Comparison of ENCODE assay signal across 2 cellular contexts in the genomic region with DNA sequence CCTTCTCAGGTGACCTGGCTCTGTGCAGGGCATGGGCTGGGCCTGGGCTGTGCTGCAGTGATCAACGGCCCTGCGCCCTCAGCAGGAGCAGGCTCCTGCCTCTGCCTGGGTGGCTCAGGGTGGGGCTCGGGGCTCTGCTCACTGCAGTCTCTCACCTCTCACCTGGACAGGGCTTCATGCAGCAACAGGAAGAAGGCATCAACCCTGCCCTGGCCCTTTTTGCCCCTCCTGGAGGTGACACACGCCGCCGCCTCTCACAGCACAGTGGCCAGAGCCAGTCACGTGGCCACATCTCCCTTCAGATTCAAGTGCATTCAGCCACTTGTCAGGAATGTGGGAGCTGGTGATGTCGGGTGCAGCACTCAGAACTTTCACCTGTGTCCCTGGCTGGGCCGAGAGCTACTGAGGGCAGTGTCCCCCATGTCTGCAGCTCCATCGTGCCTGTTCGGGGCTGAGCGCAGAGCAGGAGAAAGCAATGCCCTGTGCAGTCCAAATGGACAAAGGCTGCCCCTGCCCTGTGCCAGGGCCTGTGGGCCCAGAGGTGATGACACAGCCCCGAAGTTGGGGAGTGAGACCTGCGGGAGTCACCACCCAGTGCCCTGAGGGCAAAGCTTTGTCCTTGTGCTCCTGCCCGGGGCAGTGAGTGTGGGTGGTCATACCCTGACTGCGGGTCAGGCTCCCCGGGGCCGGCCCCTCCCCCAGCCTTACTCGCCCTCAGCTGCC.
TF ChIP-seq lines count a peak whose summit lies in the region.

No MANE protein-coding gene starts in this region.

TF ChIP-seq in IMR-90, 13 proteins besides CTCF, POLR2A, EP300 and RAD21 (continued from another document):
- TF ChIP-seq, protein P1, sequence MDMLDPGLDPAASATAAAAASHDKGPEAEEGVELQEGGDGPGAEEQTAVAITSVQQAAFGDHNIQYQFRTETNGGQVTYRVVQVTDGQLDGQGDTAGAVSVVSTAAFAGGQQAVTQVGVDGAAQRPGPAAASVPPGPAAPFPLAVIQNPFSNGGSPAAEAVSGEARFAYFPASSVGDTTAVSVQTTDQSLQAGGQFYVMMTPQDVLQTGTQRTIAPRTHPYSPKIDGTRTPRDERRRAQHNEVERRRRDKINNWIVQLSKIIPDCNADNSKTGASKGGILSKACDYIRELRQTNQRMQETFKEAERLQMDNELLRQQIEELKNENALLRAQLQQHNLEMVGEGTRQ (IDR thresholded peaks at IDR 0.05; ENCODE audit: low read depth, low read length): peak; percentile 49; the same call in 1 of the 2 replicates

TF ChIP-seq in HepG2, 621 proteins besides CTCF, POLR2A, EP300 and RAD21:
- TF ChIP-seq SYNCRIP (IDR thresholded peaks at IDR 0.05; ENCODE audit: insufficient read depth, low read depth, low read length) (no peak), KDM3A (CRISPR knock-in tag; IDR thresholded peaks at IDR 0.05; ENCODE audit: low read depth) (no peak), SALL2 (CRISPR knock-in tag; IDR thresholded peaks at IDR 0.05) (no peak), ZMYM4 (CRISPR knock-in tag; IDR thresholded peaks at IDR 0.05) (no peak), GLMP (CRISPR knock-in tag; IDR thresholded peaks at IDR 0.05; ENCODE audit: borderline replicate concordance) (no peak), BRCA1 (CRISPR knock-in tag; IDR thresholded peaks at IDR 0.05) (no peak), RFX1 (IDR thresholded peaks at IDR 0.05) (no peak), PLRG1 (conservative IDR thresholded peaks at IDR 0.05) (no peak), FOXM1 (CRISPR knock-in tag; IDR thresholded peaks at IDR 0.05) (no peak), IKZF1 (IDR thresholded peaks at IDR 0.05) (no peak), NCOA2 (CRISPR knock-in tag; IDR thresholded peaks at IDR 0.05) (no peak)
- TF ChIP-seq, protein P2, sequence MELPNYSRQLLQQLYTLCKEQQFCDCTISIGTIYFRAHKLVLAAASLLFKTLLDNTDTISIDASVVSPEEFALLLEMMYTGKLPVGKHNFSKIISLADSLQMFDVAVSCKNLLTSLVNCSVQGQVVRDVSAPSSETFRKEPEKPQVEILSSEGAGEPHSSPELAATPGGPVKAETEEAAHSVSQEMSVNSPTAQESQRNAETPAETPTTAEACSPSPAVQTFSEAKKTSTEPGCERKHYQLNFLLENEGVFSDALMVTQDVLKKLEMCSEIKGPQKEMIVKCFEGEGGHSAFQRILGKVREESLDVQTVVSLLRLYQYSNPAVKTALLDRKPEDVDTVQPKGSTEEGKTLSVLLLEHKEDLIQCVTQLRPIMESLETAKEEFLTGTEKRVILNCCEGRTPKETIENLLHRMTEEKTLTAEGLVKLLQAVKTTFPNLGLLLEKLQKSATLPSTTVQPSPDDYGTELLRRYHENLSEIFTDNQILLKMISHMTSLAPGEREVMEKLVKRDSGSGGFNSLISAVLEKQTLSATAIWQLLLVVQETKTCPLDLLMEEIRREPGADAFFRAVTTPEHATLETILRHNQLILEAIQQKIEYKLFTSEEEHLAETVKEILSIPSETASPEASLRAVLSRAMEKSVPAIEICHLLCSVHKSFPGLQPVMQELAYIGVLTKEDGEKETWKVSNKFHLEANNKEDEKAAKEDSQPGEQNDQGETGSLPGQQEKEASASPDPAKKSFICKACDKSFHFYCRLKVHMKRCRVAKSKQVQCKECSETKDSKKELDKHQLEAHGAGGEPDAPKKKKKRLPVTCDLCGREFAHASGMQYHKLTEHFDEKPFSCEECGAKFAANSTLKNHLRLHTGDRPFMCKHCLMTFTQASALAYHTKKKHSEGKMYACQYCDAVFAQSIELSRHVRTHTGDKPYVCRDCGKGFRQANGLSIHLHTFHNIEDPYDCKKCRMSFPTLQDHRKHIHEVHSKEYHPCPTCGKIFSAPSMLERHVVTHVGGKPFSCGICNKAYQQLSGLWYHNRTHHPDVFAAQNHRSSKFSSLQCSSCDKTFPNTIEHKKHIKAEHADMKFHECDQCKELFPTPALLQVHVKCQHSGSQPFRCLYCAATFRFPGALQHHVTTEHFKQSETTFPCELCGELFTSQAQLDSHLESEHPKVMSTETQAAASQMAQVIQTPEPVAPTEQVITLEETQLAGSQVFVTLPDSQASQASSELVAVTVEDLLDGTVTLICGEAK (IDR thresholded peaks at IDR 0.05): no peak
- TF ChIP-seq, protein P2 (CRISPR knock-in tag; IDR thresholded peaks at IDR 0.05): no peak
- TF ChIP-seq, protein P3, sequence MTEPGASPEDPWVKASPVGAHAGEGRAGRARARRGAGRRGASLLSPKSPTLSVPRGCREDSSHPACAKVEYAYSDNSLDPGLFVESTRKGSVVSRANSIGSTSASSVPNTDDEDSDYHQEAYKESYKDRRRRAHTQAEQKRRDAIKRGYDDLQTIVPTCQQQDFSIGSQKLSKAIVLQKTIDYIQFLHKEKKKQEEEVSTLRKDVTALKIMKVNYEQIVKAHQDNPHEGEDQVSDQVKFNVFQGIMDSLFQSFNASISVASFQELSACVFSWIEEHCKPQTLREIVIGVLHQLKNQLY (CRISPR knock-in tag; IDR thresholded peaks at IDR 0.05): no peak
- TF ChIP-seq, protein P4, sequence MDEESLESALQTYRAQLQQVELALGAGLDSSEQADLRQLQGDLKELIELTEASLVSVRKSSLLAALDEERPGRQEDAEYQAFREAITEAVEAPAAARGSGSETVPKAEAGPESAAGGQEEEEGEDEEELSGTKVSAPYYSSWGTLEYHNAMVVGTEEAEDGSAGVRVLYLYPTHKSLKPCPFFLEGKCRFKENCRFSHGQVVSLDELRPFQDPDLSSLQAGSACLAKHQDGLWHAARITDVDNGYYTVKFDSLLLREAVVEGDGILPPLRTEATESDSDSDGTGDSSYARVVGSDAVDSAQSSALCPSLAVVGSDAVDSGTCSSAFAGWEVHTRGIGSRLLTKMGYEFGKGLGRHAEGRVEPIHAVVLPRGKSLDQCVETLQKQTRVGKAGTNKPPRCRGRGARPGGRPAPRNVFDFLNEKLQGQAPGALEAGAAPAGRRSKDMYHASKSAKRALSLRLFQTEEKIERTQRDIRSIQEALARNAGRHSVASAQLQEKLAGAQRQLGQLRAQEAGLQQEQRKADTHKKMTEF (CRISPR knock-in tag; IDR thresholded peaks at IDR 0.05): no peak
